16 cellular contexts compared by ENCODE assay signal in the genomic region with DNA sequence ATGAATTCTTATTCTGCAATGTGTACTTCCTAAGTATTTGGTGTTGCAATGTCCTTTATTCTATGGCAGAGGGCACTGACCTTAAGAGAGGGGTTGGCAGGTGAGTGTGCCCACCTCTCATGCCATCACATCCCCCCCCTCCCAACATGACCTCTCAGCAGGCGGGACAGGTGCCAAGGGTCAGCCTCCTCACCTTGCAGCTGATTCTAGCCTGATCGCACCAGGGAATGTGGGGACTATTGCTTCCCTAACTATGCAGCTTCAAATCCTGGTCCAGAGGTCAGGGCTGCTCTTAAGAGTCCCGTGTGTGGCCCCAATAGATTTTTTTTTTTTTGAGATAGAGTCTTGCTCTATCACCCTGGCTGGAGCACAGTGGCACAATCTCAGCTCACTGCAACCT. TPM values are rescaled to one million over a fixed set of nuclear protein-coding genes. Genes with fewer than 3 reads are reported as not detected.
DNase-seq lines count a peak whose midpoint lies in the region; ATAC-seq and TF ChIP-seq lines count a peak whose summit lies in the region.
"Had no signal": no experiment of that assay in that cellular context is flagged by ENCODE, and none has a peak within 500 bp of the region (broad histone marks: within the 10 kb centered on the region; RNA-seq: fewer than 3 reads in every experiment).

No MANE protein-coding gene starts in this region.

- 92 to 93% methylated on average over 3 of the region's 3 CpGs for WGBS in lower leg skin, 2 donors

- H3K9me3 Mint-ChIP-seq in activated naive CD8-positive, alpha-beta T cell treated with anti-CD3 and anti-CD28 coated beads, Interleukin-2, amount 50 U/mL, for 24 hours = no peaks in the 10 kb centered on the region
- H3K9me3 Mint-ChIP-seq in activated naive CD8-positive, alpha-beta T cell treated with anti-CD3 and anti-CD28 coated beads for 36 hours = no peaks in the 10 kb centered on the region
- H3K9me3 Mint-ChIP-seq in stimulated activated memory B cell treated with anti-CD40 and anti-IgM and Interleukin-4, amounts not matched to agents 10 μg/mL and 1 μg/mL and 100 μg/mL, for 72 hours = no peaks in the 10 kb centered on the region
- no peaks in the 10 kb centered on the region for H3K9me3 Mint-ChIP-seq in endothelial cell (ENCODE audit: unreplicated experiment)
- H3K9me3 Mint-ChIP-seq: CD8-positive, alpha-beta memory T cell had no signal

- no peaks in the 10 kb centered on the region for H3K9me3 ChIP-seq in upper lobe of right lung
- H3K9me3 ChIP-seq: BLaER1 treated with 17β-estradiol and CSF1 and Interleukin-3, amounts not matched to agents 10 nM and 100 nM; Caco-2; HAP-1 had no signal

- no peak for TF ChIP-seq CTCF in lower leg skin (IDR thresholded peaks at IDR 0.05)
- no peak for TF ChIP-seq CTCF in upper lobe of right lung (IDR thresholded peaks at IDR 0.05)
- TF ChIP-seq CTCF in endothelial cell (IDR thresholded peaks at IDR 0.05; ENCODE audit: unreplicated experiment) = no peak

- no peaks in the 10 kb centered on the region for H3K4me1 ChIP-seq in upper lobe of right lung
- H3K4me1 ChIP-seq: Caco-2, HAP-1 had no signal

- H3K4me3 ChIP-seq in lower leg skin (ENCODE audit: low read depth, poor library complexity, severe bottlenecking) (no peak overlapping the region), upper lobe of right lung (no peak overlapping the region)
- H3K4me3 ChIP-seq: BLaER1 treated with 17β-estradiol and CSF1 and Interleukin-3, amounts not matched to agents 10 nM and 100 nM; HAP-1 had no signal

- no peak overlapping the region for H3K4me3 Mint-ChIP-seq in activated naive CD8-positive, alpha-beta T cell treated with anti-CD3 and anti-CD28 coated beads, Interleukin-2, amount 50 U/mL, for 24 hours
- H3K4me3 Mint-ChIP-seq in activated naive CD8-positive, alpha-beta T cell treated with anti-CD3 and anti-CD28 coated beads for 36 hours = no peak overlapping the region
- no peak overlapping the region for H3K4me3 Mint-ChIP-seq in stimulated activated memory B cell treated with anti-CD40 and anti-IgM and Interleukin-4, amounts not matched to agents 10 μg/mL and 1 μg/mL and 100 μg/mL, for 72 hours
- no peak overlapping the region for H3K4me3 Mint-ChIP-seq in endothelial cell (ENCODE audit: unreplicated experiment)
- H3K4me3 Mint-ChIP-seq: B cell; CD4-positive, CD25-positive, alpha-beta regulatory T cell; CD8-positive, alpha-beta memory T cell had no signal

- DNase-seq in activated naive CD8-positive, alpha-beta T cell treated with anti-CD3 and anti-CD28 coated beads, Interleukin-2, amount 50 U/mL, for 24 hours = peak; percentile 0
- no peak for DNase-seq in activated naive CD8-positive, alpha-beta T cell treated with anti-CD3 and anti-CD28 coated beads for 36 hours
- DNase-seq in lower leg skin (ENCODE audit: low spot score in 2 of 2) (peak; percentile 7 to 59), upper lobe of right lung (peak; percentile 8), endothelial cell (ENCODE audit: low spot score) (no peak), kidney glomerular epithelial cell (lab: John Stamatoyannopoulos, UW) (no peak), hippocampal formation (lab: John Stamatoyannopoulos, UW) (no peak)
- DNase-seq: 8988T; Caco-2; CD4-positive, CD25-positive, alpha-beta regulatory T cell; CD8-positive, alpha-beta memory T cell had no signal

- no peaks in the 10 kb centered on the region for H3K27me3 Mint-ChIP-seq in activated naive CD8-positive, alpha-beta T cell treated with anti-CD3 and anti-CD28 coated beads, Interleukin-2, amount 50 U/mL, for 24 hours
- peaks cover 4% of the 10 kb centered on the region for H3K27me3 Mint-ChIP-seq in activated naive CD8-positive, alpha-beta T cell treated with anti-CD3 and anti-CD28 coated beads for 36 hours
- H3K27me3 Mint-ChIP-seq in stimulated activated memory B cell treated with anti-CD40 and anti-IgM and Interleukin-4, amounts not matched to agents 10 μg/mL and 1 μg/mL and 100 μg/mL, for 72 hours = peaks cover 13% of the 10 kb centered on the region
- no peaks in the 10 kb centered on the region for H3K27me3 Mint-ChIP-seq in endothelial cell (ENCODE audit: unreplicated experiment)
- H3K27me3 Mint-ChIP-seq: B cell; CD4-positive, CD25-positive, alpha-beta regulatory T cell had no signal

- no peaks in the 10 kb centered on the region for H3K27me3 ChIP-seq in upper lobe of right lung
- H3K27me3 ChIP-seq: BLaER1 treated with 17β-estradiol and CSF1 and Interleukin-3, amounts not matched to agents 10 nM and 100 nM had no signal

- H3K36me3 Mint-ChIP-seq in activated naive CD8-positive, alpha-beta T cell treated with anti-CD3 and anti-CD28 coated beads, Interleukin-2, amount 50 U/mL, for 24 hours (ENCODE audit: low read depth) = peaks cover 94% of the 10 kb centered on the region
- H3K36me3 Mint-ChIP-seq in activated naive CD8-positive, alpha-beta T cell treated with anti-CD3 and anti-CD28 coated beads for 36 hours = peaks cover 86% of the 10 kb centered on the region
- no peaks in the 10 kb centered on the region for H3K36me3 Mint-ChIP-seq in stimulated activated memory B cell treated with anti-CD40 and anti-IgM and Interleukin-4, amounts not matched to agents 10 μg/mL and 1 μg/mL and 100 μg/mL, for 72 hours
- peaks cover 29% of the 10 kb centered on the region for H3K36me3 Mint-ChIP-seq in endothelial cell (ENCODE audit: low read depth, unreplicated experiment)
- H3K36me3 Mint-ChIP-seq: CD4-positive, CD25-positive, alpha-beta regulatory T cell; CD8-positive, alpha-beta memory T cell had no signal

- H3K36me3 ChIP-seq in upper lobe of right lung = no peaks in the 10 kb centered on the region

- H3K27ac Mint-ChIP-seq in activated naive CD8-positive, alpha-beta T cell treated with anti-CD3 and anti-CD28 coated beads, Interleukin-2, amount 50 U/mL, for 24 hours = no peak overlapping the region
- no peak overlapping the region for H3K27ac Mint-ChIP-seq in activated naive CD8-positive, alpha-beta T cell treated with anti-CD3 and anti-CD28 coated beads for 36 hours
- H3K27ac Mint-ChIP-seq in stimulated activated memory B cell treated with anti-CD40 and anti-IgM and Interleukin-4, amounts not matched to agents 10 μg/mL and 1 μg/mL and 100 μg/mL, for 72 hours = peak overlapping the region; percentile 57
- no peak overlapping the region for H3K27ac Mint-ChIP-seq in endothelial cell (ENCODE audit: unreplicated experiment)
- H3K27ac Mint-ChIP-seq: B cell had no signal

- TF ChIP-seq POLR2A in lower leg skin (IDR thresholded peaks at IDR 0.05) = no peak

- H3K4me1 Mint-ChIP-seq in activated naive CD8-positive, alpha-beta T cell treated with anti-CD3 and anti-CD28 coated beads, Interleukin-2, amount 50 U/mL, for 24 hours = peaks cover 6% of the 10 kb centered on the region
- H3K4me1 Mint-ChIP-seq in activated naive CD8-positive, alpha-beta T cell treated with anti-CD3 and anti-CD28 coated beads for 36 hours = peaks cover 6% of the 10 kb centered on the region
- no peaks in the 10 kb centered on the region for H3K4me1 Mint-ChIP-seq in stimulated activated memory B cell treated with anti-CD40 and anti-IgM and Interleukin-4, amounts not matched to agents 10 μg/mL and 1 μg/mL and 100 μg/mL, for 72 hours
- H3K4me1 Mint-ChIP-seq in endothelial cell (ENCODE audit: unreplicated experiment) = peaks cover 2% of the 10 kb centered on the region

- no peak for ATAC-seq in activated naive CD8-positive, alpha-beta T cell treated with anti-CD3 and anti-CD28 coated beads, Interleukin-2, amount 50 U/mL, for 24 hours
- ATAC-seq in stimulated activated memory B cell treated with anti-CD40 and anti-IgM and Interleukin-4, amounts not matched to agents 10 μg/mL and 1 μg/mL and 100 μg/mL, for 72 hours = no peak
- ATAC-seq in upper lobe of right lung = no peak

- H3K27ac ChIP-seq in upper lobe of right lung = no peak overlapping the region
- H3K27ac ChIP-seq: BLaER1 treated with 17β-estradiol and CSF1 and Interleukin-3, amounts not matched to agents 10 nM and 100 nM; HL-60 had no signal

- intact Hi-C loops in lower leg skin (cut with DNase I; ENCODE audit: low total_unique reads) (no loop called here), upper lobe of right lung (cut with DNase I) (no loop called here)

RNA-seq across cellular contexts. Expression of a gene that starts 9.5 kb away (rescaled TPM):
- 10 to 100 TPM; 68.4 to 78.1 TPM for total RNA-seq in activated naive CD8-positive, alpha-beta T cell treated with anti-CD3 and anti-CD28 coated beads for 36 hours
- total RNA-seq in lower leg skin (1 to 10 TPM; 1.2 to 4.4 (median 3.5) TPM), upper lobe of right lung (1.2 TPM), endothelial cell (ENCODE audit: unreplicated experiment) (11.4 TPM)

Comparison
In these comparisons a context has a peak if more than half of its experiments do, and no peak if none do; other contexts are left out.
1. DNase-seq: peak in activated naive CD8-positive, alpha-beta T cell treated with anti-CD3 and anti-CD28 coated beads, Interleukin-2, amount 50 U/mL, for 24 hours (single experiment), lower leg skin (2 of 2) and upper lobe of right lung (single experiment); none in activated naive CD8-positive, alpha-beta T cell treated with anti-CD3 and anti-CD28 coated beads for 36 hours (single experiment), endothelial cell (single experiment), kidney glomerular epithelial cell (single experiment) and hippocampal formation (0 of 2).